Comparison of ENCODE assay signal across 21 cellular contexts in genomic region chr12:28681980-28682379, GRCh38.
DNase-seq lines count a peak whose midpoint lies in the region; ATAC-seq, FAIRE-seq and TF ChIP-seq lines count a peak whose summit lies in the region.
"Had no signal": no experiment of that assay in that cellular context is flagged by ENCODE, and none has a peak within 500 bp of the region (broad histone marks: within the 10 kb centered on the region; RNA-seq: fewer than 3 reads in every experiment).

No MANE protein-coding gene starts in this region.

- no peaks in the 10 kb centered on the region for H3K4me1 Mint-ChIP-seq in natural killer cell
- no peaks in the 10 kb centered on the region for H3K4me1 Mint-ChIP-seq in natural killer cell treated with Interleukin-12 subunit alpha and Interleukin-12 subunit beta and Interleukin-15 and Interleukin-18, amount 100 ng/mL, for 72 hours (ENCODE audit: low read depth in 2 of 2)
- H3K4me1 Mint-ChIP-seq: B cell had no signal

- no peak for TF ChIP-seq CTCF in natural killer cell (IDR thresholded peaks at IDR 0.05)

- intact Hi-C loops in natural killer cell (cut with micrococcal nuclease), result no loop called here
- intact Hi-C loops in posterior vena cava (cut with DNase I), result no loop called here

- no peaks in the 10 kb centered on the region for H3K27me3 Mint-ChIP-seq in natural killer cell (ENCODE audit: low read depth in 2 of 2)
- H3K27me3 Mint-ChIP-seq in natural killer cell treated with Interleukin-12 subunit alpha and Interleukin-12 subunit beta and Interleukin-15 and Interleukin-18, amount 100 ng/mL, for 72 hours, result no peaks in the 10 kb centered on the region
- H3K27me3 Mint-ChIP-seq: B cell; CD4-positive, alpha-beta T cell had no signal

- H3K36me3 Mint-ChIP-seq in natural killer cell, result no peaks in the 10 kb centered on the region
- H3K36me3 Mint-ChIP-seq in natural killer cell treated with Interleukin-12 subunit alpha and Interleukin-12 subunit beta and Interleukin-15 and Interleukin-18, amount 100 ng/mL, for 72 hours, result no peaks in the 10 kb centered on the region
- H3K36me3 Mint-ChIP-seq: CD8-positive, alpha-beta T cell had no signal

- H3K27ac Mint-ChIP-seq in natural killer cell, result no peak overlapping the region
- no peak overlapping the region for H3K27ac Mint-ChIP-seq in natural killer cell treated with Interleukin-12 subunit alpha and Interleukin-12 subunit beta and Interleukin-15 and Interleukin-18, amount 100 ng/mL, for 72 hours
- H3K27ac Mint-ChIP-seq: B cell; CD4-positive, alpha-beta T cell; CD8-positive, alpha-beta T cell had no signal

- FAIRE-seq in G401.6 (lab: Jason Lieb, UNC) (peak; percentile 19), endometrium (lab: Jason Lieb, UNC) (peak; percentile 66)
- FAIRE-seq: A549, D721Med, GM12878, GM12892, GM18507 had no signal

- ATAC-seq in natural killer cell, result no peak
- no peak for ATAC-seq in natural killer cell treated with Interleukin-12 subunit alpha and Interleukin-12 subunit beta and Interleukin-15 and Interleukin-18, amount 100 ng/mL, for 72 hours
- no peak for ATAC-seq in HG03571 (IDR thresholded peaks at IDR 0.05; ENCODE audit: unreplicated experiment)
- ATAC-seq: A549; CD8-positive, alpha-beta T cell; GM12878 had no signal

- H3K9me3 Mint-ChIP-seq in natural killer cell, result peaks cover 7 to 25% of the 10 kb centered on the region in 2 donors
- H3K9me3 Mint-ChIP-seq in natural killer cell treated with Interleukin-12 subunit alpha and Interleukin-12 subunit beta and Interleukin-15 and Interleukin-18, amount 100 ng/mL, for 72 hours, result peaks cover 9% of the 10 kb centered on the region

- peak overlapping the region; percentile 49 for H3K4me3 Mint-ChIP-seq in natural killer cell
- H3K4me3 Mint-ChIP-seq in natural killer cell treated with Interleukin-12 subunit alpha and Interleukin-12 subunit beta and Interleukin-15 and Interleukin-18, amount 100 ng/mL, for 72 hours, result no peak overlapping the region
- H3K4me3 Mint-ChIP-seq: B cell; CD4-positive, alpha-beta T cell; CD8-positive, alpha-beta T cell had no signal

- DNase-seq in natural killer cell (no peak), posterior vena cava (ENCODE audit: low spot score) (no peak)
- DNase-seq in natural killer cell treated with Interleukin-12 subunit alpha and Interleukin-12 subunit beta and Interleukin-15 and Interleukin-18, amount 100 ng/mL, for 72 hours (ENCODE audit: low spot score), result no peak
- no peak for DNase-seq in stimulated activated CD4-positive, alpha-beta T cell treated with anti-CD3 and anti-CD28 coated beads, Interleukin-12 subunit alpha, Interleukin-12 subunit beta, amount 100 ng/mL, for 4 hours
- DNase-seq: 8988T; AML-193; Caco-2; Calu3; CD4-positive, alpha-beta T cell; CD8-positive, alpha-beta T cell; DMS79 treated with DMSO at 0.1 percent for 48 hours; GDM1 had no signal
